1 cellular context compared by ENCODE assay signal in the genomic region with DNA sequence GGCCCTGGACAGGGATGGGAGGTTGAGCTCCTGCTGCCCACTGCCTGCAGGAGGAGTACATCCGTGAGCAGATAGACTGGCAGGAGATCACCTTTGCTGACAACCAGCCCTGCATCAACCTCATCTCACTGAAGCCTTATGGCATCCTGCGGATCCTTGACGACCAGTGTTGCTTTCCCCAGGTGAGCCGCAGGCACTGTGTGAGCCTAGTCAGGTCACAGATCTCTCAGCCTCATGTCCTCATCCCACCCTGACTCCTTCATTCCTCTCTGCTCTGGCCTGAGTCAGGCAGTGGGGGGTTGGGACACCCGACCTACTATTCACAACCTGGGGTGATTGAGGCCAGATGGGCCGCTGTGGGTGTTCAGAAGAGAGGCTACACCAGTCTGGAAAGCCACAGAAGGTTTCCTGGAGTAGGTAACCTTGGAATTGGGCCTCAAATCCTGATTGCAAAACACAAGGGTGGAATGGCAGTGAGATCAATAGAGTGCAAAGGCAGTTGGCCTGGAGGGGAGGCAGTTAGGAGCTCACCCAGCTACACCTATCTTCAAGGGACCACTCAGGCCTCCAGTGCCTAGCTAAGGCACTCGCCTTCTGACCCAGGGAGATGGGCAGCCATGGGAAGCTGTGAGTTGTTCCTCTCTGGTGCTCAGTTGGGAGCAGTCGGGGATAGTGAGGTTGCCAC.
A peak's percentile ranks its signal among the peaks of the same experiment; 100 is the strongest.
TF ChIP-seq lines count a peak whose summit lies in the region.

No MANE protein-coding gene starts in this region.

TF ChIP-seq in HepG2, 621 proteins besides CTCF, POLR2A, EP300 and RAD21 (continued from another document and continues in another):
- TF ChIP-seq ZFY (CRISPR knock-in tag; IDR thresholded peaks at IDR 0.05) (peak; percentile 57), YEATS2 (CRISPR knock-in tag; IDR thresholded peaks at IDR 0.05; ENCODE audit: borderline replicate concordance) (peak; percentile 57; the same call in 1 of the 2 replicates), ZEB1 (IDR thresholded peaks at IDR 0.05; ENCODE audit: insufficient replicate concordance, low read depth) (peak; percentile 68), KDM3A (CRISPR knock-in tag; IDR thresholded peaks at IDR 0.05; ENCODE audit: low read depth) (0 out of 2 replicates have a peak, but pooled peaks have one; percentile 32), CEBPB (IDR thresholded peaks at IDR 0.05; ENCODE audit: borderline replicate concordance, low read depth, low read length) (peak; percentile 95), SMYD3 (CRISPR knock-in tag; IDR thresholded peaks at IDR 0.05) (no peak), HMG20A (CRISPR knock-in tag; IDR thresholded peaks at IDR 0.05; ENCODE audit: borderline replicate concordance) (peak; percentile 33; the same call in 1 of the 2 replicates), HDAC2 (CRISPR knock-in tag; IDR thresholded peaks at IDR 0.05) (peak; percentile 81; the same call in 1 of the 2 replicates), ZSCAN31 (CRISPR knock-in tag; IDR thresholded peaks at IDR 0.05; ENCODE audit: low read depth) (peak; percentile 88; the same call in 1 of the 2 replicates), NR2F2 (IDR thresholded peaks at IDR 0.05; ENCODE audit: borderline replicate concordance, low read depth) (no peak), ESRRA (CRISPR knock-in tag; IDR thresholded peaks at IDR 0.05; ENCODE audit: low read depth) (peak; percentile 69; the same call in 1 of the 2 replicates), BCL6 (CRISPR knock-in tag; IDR thresholded peaks at IDR 0.05) (peak; percentile 82), MED1 (CRISPR knock-in tag; IDR thresholded peaks at IDR 0.05) (peak; percentile 41; the same call in 1 of the 2 replicates), IRF2 (CRISPR knock-in tag; IDR thresholded peaks at IDR 0.05) (peak; percentile 67; the same call in 1 of the 2 replicates), CENPT (CRISPR knock-in tag; IDR thresholded peaks at IDR 0.05; ENCODE audit: low read depth) (no peak), KAT7 (CRISPR knock-in tag; IDR thresholded peaks at IDR 0.05; ENCODE audit: borderline replicate concordance) (no peak), SAP130 (CRISPR knock-in tag; IDR thresholded peaks at IDR 0.05; ENCODE audit: low read depth) (peak; percentile 32), SRSF9 (IDR thresholded peaks at IDR 0.05; ENCODE audit: borderline replicate concordance, insufficient read depth, low read depth, low read length, poor library complexity, severe bottlenecking) (no peak), ATM (IDR thresholded peaks at IDR 0.05; ENCODE audit: borderline replicate concordance) (no peak), LCORL (IDR thresholded peaks at IDR 0.05) (peak; percentile 76), LCORL (CRISPR knock-in tag; IDR thresholded peaks at IDR 0.05) (peak; percentile 96), ZBTB8A (CRISPR knock-in tag; IDR thresholded peaks at IDR 0.05; ENCODE audit: borderline replicate concordance, low read depth) (no peak), GLI4 (CRISPR knock-in tag; IDR thresholded peaks at IDR 0.05; ENCODE audit: borderline replicate concordance) (0 out of 2 replicates have a peak, but pooled peaks have one; percentile 15)
- TF ChIP-seq, protein P1, sequence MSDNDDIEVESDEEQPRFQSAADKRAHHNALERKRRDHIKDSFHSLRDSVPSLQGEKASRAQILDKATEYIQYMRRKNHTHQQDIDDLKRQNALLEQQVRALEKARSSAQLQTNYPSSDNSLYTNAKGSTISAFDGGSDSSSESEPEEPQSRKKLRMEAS (IDR thresholded peaks at IDR 0.05) = peak; percentile 29; the same call in 1 of the 2 replicates
- TF ChIP-seq, protein P2, sequence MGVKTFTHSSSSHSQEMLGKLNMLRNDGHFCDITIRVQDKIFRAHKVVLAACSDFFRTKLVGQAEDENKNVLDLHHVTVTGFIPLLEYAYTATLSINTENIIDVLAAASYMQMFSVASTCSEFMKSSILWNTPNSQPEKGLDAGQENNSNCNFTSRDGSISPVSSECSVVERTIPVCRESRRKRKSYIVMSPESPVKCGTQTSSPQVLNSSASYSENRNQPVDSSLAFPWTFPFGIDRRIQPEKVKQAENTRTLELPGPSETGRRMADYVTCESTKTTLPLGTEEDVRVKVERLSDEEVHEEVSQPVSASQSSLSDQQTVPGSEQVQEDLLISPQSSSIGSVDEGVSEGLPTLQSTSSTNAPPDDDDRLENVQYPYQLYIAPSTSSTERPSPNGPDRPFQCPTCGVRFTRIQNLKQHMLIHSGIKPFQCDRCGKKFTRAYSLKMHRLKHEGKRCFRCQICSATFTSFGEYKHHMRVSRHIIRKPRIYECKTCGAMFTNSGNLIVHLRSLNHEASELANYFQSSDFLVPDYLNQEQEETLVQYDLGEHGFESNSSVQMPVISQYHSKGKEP (CRISPR knock-in tag; IDR thresholded peaks at IDR 0.05) = no peak
- TF ChIP-seq, protein P3, sequence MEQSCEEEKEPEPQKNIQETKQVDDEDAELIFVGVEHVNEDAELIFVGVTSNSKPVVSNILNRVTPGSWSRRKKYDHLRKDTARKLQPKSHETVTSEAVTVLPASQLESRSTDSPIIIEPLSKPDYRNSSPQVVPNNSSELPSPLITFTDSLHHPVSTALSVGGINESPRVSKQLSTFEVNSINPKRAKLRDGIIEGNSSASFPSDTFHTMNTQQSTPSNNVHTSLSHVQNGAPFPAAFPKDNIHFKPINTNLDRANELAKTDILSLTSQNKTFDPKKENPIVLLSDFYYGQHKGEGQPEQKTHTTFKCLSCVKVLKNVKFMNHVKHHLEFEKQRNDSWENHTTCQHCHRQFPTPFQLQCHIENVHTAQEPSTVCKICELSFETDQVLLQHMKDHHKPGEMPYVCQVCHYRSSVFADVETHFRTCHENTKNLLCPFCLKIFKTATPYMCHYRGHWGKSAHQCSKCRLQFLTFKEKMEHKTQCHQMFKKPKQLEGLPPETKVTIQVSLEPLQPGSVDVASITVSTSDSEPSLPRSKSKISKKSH (CRISPR knock-in tag; IDR thresholded peaks at IDR 0.05; ENCODE audit: borderline replicate concordance) = peak; percentile 16; the same call in 1 of the 2 replicates
- TF ChIP-seq, protein P4, sequence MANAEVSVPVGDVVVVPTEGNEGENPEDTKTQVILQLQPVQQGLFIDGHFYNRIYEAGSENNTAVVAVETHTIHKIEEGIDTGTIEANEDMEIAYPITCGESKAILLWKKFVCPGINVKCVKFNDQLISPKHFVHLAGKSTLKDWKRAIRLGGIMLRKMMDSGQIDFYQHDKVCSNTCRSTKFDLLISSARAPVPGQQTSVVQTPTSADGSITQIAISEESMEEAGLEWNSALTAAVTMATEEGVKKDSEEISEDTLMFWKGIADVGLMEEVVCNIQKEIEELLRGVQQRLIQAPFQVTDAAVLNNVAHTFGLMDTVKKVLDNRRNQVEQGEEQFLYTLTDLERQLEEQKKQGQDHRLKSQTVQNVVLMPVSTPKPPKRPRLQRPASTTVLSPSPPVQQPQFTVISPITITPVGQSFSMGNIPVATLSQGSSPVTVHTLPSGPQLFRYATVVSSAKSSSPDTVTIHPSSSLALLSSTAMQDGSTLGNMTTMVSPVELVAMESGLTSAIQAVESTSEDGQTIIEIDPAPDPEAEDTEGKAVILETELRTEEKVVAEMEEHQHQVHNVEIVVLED (CRISPR knock-in tag; IDR thresholded peaks at IDR 0.05; ENCODE audit: borderline replicate concordance) = 0 out of 2 replicates have a peak, but pooled peaks have one; percentile 34
- TF ChIP-seq, protein P5, sequence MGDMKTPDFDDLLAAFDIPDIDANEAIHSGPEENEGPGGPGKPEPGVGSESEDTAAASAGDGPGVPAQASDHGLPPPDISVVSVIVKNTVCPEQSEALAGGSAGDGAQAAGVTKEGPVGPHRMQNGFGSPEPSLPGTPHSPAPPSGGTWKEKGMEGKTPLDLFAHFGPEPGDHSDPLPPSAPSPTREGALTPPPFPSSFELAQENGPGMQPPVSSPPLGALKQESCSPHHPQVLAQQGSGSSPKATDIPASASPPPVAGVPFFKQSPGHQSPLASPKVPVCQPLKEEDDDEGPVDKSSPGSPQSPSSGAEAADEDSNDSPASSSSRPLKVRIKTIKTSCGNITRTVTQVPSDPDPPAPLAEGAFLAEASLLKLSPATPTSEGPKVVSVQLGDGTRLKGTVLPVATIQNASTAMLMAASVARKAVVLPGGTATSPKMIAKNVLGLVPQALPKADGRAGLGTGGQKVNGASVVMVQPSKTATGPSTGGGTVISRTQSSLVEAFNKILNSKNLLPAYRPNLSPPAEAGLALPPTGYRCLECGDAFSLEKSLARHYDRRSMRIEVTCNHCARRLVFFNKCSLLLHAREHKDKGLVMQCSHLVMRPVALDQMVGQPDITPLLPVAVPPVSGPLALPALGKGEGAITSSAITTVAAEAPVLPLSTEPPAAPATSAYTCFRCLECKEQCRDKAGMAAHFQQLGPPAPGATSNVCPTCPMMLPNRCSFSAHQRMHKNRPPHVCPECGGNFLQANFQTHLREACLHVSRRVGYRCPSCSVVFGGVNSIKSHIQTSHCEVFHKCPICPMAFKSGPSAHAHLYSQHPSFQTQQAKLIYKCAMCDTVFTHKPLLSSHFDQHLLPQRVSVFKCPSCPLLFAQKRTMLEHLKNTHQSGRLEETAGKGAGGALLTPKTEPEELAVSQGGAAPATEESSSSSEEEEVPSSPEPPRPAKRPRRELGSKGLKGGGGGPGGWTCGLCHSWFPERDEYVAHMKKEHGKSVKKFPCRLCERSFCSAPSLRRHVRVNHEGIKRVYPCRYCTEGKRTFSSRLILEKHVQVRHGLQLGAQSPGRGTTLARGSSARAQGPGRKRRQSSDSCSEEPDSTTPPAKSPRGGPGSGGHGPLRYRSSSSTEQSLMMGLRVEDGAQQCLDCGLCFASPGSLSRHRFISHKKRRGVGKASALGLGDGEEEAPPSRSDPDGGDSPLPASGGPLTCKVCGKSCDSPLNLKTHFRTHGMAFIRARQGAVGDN (CRISPR knock-in tag; IDR thresholded peaks at IDR 0.05) = peak; percentile 50
- TF ChIP-seq, protein P6, sequence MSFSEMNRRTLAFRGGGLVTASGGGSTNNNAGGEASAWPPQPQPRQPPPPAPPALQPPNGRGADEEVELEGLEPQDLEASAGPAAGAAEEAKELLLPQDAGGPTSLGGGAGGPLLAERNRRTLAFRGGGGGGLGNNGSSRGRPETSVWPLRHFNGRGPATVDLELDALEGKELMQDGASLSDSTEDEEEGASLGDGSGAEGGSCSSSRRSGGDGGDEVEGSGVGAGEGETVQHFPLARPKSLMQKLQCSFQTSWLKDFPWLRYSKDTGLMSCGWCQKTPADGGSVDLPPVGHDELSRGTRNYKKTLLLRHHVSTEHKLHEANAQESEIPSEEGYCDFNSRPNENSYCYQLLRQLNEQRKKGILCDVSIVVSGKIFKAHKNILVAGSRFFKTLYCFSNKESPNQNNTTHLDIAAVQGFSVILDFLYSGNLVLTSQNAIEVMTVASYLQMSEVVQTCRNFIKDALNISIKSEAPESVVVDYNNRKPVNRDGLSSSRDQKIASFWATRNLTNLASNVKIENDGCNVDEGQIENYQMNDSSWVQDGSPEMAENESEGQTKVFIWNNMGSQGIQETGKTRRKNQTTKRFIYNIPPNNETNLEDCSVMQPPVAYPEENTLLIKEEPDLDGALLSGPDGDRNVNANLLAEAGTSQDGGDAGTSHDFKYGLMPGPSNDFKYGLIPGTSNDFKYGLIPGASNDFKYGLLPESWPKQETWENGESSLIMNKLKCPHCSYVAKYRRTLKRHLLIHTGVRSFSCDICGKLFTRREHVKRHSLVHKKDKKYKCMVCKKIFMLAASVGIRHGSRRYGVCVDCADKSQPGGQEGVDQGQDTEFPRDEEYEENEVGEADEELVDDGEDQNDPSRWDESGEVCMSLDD (CRISPR knock-in tag; IDR thresholded peaks at IDR 0.05; ENCODE audit: borderline replicate concordance) = 0 out of 2 replicates have a peak, but pooled peaks have one; percentile 28
- TF ChIP-seq, protein P7, sequence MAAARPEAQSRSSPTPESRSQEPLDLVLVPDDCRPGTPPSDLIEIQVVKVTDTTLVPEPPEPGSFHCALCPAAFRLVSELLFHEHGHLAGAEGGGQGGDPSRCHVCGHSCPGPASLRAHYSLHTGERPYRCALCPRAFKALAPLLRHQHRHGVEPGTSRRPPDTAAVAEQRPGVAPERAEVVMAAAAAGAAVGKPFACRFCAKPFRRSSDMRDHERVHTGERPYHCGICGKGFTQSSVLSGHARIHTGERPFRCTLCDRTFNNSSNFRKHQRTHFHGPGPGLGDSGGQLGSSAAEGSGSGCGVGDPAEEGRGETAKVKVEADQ (CRISPR knock-in tag; IDR thresholded peaks at IDR 0.05; ENCODE audit: borderline replicate concordance) = peak; percentile 40; the same call in 1 of the 2 replicates
- TF ChIP-seq, protein P8, sequence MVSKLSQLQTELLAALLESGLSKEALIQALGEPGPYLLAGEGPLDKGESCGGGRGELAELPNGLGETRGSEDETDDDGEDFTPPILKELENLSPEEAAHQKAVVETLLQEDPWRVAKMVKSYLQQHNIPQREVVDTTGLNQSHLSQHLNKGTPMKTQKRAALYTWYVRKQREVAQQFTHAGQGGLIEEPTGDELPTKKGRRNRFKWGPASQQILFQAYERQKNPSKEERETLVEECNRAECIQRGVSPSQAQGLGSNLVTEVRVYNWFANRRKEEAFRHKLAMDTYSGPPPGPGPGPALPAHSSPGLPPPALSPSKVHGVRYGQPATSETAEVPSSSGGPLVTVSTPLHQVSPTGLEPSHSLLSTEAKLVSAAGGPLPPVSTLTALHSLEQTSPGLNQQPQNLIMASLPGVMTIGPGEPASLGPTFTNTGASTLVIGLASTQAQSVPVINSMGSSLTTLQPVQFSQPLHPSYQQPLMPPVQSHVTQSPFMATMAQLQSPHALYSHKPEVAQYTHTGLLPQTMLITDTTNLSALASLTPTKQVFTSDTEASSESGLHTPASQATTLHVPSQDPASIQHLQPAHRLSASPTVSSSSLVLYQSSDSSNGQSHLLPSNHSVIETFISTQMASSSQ (IDR thresholded peaks at IDR 0.05; ENCODE audit: low read depth) = no peak
- TF ChIP-seq, protein P8 (CRISPR knock-in tag; IDR thresholded peaks at IDR 0.05; ENCODE audit: borderline replicate concordance) = 0 out of 2 replicates have a peak, but pooled peaks have one; percentile 4
